In the genomic region with DNA sequence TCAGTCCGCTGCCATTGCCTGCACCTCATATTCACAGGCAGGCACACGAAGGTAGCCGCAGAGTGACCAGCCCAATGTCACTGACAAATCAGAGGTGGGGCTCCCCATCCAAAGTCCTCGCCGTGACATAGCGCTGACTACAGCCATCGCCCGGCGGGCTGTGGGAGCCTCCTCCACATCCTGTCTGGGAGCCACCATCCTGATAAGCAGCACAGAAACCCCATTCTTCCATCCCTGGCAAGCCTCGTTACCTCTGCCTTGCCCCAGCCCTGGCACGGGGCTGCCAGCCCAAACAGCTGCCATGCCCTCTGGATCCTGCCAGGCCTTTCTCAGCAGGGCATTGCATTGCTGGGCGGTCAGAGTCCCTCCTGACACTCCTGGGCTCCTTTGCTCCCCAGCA, we compare ENCODE assay signal across 1 cellular context.
TF ChIP-seq lines count a peak whose summit lies in the region.

No MANE protein-coding gene starts in this region.

TF ChIP-seq in HepG2, 621 proteins besides CTCF, POLR2A, EP300 and RAD21 (continued from another document):
- TF ChIP-seq, protein P1, sequence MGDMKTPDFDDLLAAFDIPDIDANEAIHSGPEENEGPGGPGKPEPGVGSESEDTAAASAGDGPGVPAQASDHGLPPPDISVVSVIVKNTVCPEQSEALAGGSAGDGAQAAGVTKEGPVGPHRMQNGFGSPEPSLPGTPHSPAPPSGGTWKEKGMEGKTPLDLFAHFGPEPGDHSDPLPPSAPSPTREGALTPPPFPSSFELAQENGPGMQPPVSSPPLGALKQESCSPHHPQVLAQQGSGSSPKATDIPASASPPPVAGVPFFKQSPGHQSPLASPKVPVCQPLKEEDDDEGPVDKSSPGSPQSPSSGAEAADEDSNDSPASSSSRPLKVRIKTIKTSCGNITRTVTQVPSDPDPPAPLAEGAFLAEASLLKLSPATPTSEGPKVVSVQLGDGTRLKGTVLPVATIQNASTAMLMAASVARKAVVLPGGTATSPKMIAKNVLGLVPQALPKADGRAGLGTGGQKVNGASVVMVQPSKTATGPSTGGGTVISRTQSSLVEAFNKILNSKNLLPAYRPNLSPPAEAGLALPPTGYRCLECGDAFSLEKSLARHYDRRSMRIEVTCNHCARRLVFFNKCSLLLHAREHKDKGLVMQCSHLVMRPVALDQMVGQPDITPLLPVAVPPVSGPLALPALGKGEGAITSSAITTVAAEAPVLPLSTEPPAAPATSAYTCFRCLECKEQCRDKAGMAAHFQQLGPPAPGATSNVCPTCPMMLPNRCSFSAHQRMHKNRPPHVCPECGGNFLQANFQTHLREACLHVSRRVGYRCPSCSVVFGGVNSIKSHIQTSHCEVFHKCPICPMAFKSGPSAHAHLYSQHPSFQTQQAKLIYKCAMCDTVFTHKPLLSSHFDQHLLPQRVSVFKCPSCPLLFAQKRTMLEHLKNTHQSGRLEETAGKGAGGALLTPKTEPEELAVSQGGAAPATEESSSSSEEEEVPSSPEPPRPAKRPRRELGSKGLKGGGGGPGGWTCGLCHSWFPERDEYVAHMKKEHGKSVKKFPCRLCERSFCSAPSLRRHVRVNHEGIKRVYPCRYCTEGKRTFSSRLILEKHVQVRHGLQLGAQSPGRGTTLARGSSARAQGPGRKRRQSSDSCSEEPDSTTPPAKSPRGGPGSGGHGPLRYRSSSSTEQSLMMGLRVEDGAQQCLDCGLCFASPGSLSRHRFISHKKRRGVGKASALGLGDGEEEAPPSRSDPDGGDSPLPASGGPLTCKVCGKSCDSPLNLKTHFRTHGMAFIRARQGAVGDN (CRISPR knock-in tag; IDR thresholded peaks at IDR 0.05) = peak; percentile 20
- TF ChIP-seq ZNF841 (CRISPR knock-in tag; IDR thresholded peaks at IDR 0.05; ENCODE audit: borderline replicate concordance) = no peak
- no peak for TF ChIP-seq FOXA1 (IDR thresholded peaks at IDR 0.05)
- TF ChIP-seq FOXA1 (CRISPR knock-in tag; IDR thresholded peaks at IDR 0.05) = no peak
- no peak for TF ChIP-seq ZNF891 (CRISPR knock-in tag; IDR thresholded peaks at IDR 0.05)
- TF ChIP-seq MEIS1 (CRISPR knock-in tag; IDR thresholded peaks at IDR 0.05; ENCODE audit: borderline replicate concordance) = no peak
- TF ChIP-seq ZZZ3 (CRISPR knock-in tag; IDR thresholded peaks at IDR 0.05; ENCODE audit: borderline replicate concordance) = no peak
- TF ChIP-seq SRY (CRISPR knock-in tag; IDR thresholded peaks at IDR 0.05) = no peak
- TF ChIP-seq, protein P2, sequence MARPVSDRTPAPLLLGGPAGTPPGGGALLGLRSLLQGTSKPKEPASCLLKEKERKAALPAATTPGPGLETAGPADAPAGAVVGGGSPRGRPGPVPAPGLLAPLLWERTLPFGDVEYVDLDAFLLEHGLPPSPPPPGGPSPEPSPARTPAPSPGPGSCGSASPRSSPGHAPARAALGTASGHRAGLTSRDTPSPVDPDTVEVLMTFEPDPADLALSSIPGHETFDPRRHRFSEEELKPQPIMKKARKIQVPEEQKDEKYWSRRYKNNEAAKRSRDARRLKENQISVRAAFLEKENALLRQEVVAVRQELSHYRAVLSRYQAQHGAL (CRISPR knock-in tag; IDR thresholded peaks at IDR 0.05; ENCODE audit: not compliant biosample characterization) = no peak
- TF ChIP-seq CEBPB (IDR thresholded peaks at IDR 0.05; ENCODE audit: borderline replicate concordance, low read depth, low read length) = no peak
- peak; percentile 100 for TF ChIP-seq HNRNPL (IDR thresholded peaks at IDR 0.05; ENCODE audit: low read depth, low read length)
- TF ChIP-seq, protein P3, sequence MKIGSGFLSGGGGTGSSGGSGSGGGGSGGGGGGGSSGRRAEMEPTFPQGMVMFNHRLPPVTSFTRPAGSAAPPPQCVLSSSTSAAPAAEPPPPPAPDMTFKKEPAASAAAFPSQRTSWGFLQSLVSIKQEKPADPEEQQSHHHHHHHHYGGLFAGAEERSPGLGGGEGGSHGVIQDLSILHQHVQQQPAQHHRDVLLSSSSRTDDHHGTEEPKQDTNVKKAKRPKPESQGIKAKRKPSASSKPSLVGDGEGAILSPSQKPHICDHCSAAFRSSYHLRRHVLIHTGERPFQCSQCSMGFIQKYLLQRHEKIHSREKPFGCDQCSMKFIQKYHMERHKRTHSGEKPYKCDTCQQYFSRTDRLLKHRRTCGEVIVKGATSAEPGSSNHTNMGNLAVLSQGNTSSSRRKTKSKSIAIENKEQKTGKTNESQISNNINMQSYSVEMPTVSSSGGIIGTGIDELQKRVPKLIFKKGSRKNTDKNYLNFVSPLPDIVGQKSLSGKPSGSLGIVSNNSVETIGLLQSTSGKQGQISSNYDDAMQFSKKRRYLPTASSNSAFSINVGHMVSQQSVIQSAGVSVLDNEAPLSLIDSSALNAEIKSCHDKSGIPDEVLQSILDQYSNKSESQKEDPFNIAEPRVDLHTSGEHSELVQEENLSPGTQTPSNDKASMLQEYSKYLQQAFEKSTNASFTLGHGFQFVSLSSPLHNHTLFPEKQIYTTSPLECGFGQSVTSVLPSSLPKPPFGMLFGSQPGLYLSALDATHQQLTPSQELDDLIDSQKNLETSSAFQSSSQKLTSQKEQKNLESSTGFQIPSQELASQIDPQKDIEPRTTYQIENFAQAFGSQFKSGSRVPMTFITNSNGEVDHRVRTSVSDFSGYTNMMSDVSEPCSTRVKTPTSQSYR (CRISPR knock-in tag; IDR thresholded peaks at IDR 0.05; ENCODE audit: borderline replicate concordance) = no peak
- TF ChIP-seq ETV5 (CRISPR knock-in tag; IDR thresholded peaks at IDR 0.05; ENCODE audit: borderline replicate concordance) = peak; percentile 50; the same call in 1 of the 2 replicates
- TF ChIP-seq, protein P4, sequence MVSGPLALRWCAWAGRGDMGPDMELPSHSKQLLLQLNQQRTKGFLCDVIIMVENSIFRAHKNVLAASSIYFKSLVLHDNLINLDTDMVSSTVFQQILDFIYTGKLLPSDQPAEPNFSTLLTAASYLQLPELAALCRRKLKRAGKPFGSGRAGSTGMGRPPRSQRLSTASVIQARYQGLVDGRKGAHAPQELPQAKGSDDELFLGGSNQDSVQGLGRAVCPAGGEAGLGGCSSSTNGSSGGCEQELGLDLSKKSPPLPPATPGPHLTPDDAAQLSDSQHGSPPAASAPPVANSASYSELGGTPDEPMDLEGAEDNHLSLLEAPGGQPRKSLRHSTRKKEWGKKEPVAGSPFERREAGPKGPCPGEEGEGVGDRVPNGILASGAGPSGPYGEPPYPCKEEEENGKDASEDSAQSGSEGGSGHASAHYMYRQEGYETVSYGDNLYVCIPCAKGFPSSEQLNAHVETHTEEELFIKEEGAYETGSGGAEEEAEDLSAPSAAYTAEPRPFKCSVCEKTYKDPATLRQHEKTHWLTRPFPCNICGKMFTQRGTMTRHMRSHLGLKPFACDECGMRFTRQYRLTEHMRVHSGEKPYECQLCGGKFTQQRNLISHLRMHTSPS (CRISPR knock-in tag; IDR thresholded peaks at IDR 0.05; ENCODE audit: low read depth) = peak; percentile 62; the same call in 1 of the 2 replicates
- TF ChIP-seq, protein P5, sequence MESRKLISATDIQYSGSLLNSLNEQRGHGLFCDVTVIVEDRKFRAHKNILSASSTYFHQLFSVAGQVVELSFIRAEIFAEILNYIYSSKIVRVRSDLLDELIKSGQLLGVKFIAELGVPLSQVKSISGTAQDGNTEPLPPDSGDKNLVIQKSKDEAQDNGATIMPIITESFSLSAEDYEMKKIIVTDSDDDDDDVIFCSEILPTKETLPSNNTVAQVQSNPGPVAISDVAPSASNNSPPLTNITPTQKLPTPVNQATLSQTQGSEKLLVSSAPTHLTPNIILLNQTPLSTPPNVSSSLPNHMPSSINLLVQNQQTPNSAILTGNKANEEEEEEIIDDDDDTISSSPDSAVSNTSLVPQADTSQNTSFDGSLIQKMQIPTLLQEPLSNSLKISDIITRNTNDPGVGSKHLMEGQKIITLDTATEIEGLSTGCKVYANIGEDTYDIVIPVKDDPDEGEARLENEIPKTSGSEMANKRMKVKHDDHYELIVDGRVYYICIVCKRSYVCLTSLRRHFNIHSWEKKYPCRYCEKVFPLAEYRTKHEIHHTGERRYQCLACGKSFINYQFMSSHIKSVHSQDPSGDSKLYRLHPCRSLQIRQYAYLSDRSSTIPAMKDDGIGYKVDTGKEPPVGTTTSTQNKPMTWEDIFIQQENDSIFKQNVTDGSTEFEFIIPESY (CRISPR knock-in tag; IDR thresholded peaks at IDR 0.05) = peak; percentile 94
- TF ChIP-seq SP4 (CRISPR knock-in tag; IDR thresholded peaks at IDR 0.05) = no peak
- TF ChIP-seq CCDC6 (CRISPR knock-in tag; IDR thresholded peaks at IDR 0.05) = no peak
- TF ChIP-seq SYNCRIP (IDR thresholded peaks at IDR 0.05; ENCODE audit: insufficient read depth, low read depth, low read length) = no peak
- TF ChIP-seq, protein P6, sequence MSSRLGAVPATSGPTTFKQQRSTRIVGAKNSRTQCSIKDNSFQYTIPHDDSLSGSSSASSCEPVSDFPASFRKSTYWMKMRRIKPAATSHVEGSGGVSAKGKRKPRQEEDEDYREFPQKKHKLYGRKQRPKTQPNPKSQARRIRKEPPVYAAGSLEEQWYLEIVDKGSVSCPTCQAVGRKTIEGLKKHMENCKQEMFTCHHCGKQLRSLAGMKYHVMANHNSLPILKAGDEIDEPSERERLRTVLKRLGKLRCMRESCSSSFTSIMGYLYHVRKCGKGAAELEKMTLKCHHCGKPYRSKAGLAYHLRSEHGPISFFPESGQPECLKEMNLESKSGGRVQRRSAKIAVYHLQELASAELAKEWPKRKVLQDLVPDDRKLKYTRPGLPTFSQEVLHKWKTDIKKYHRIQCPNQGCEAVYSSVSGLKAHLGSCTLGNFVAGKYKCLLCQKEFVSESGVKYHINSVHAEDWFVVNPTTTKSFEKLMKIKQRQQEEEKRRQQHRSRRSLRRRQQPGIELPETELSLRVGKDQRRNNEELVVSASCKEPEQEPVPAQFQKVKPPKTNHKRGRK (CRISPR knock-in tag; IDR thresholded peaks at IDR 0.05) = no peak
- TF ChIP-seq XRCC5 (optimal IDR thresholded peaks at IDR 0.05; ENCODE audit: low read length) = peak; percentile 40
- no peak for TF ChIP-seq TOPORS (CRISPR knock-in tag; IDR thresholded peaks at IDR 0.05)
- TF ChIP-seq FOXC1 (CRISPR knock-in tag; IDR thresholded peaks at IDR 0.05; ENCODE audit: borderline replicate concordance) = no peak
- TF ChIP-seq MXD4 (CRISPR knock-in tag; IDR thresholded peaks at IDR 0.05) = no peak
- TF ChIP-seq MAFF (IDR thresholded peaks at IDR 0.05; ENCODE audit: low read depth, low read length) = no peak
- TF ChIP-seq PTBP1 (IDR thresholded peaks at IDR 0.05; ENCODE audit: low read depth, low read length, poor library complexity, severe bottlenecking) = no peak
- TF ChIP-seq, protein P7, sequence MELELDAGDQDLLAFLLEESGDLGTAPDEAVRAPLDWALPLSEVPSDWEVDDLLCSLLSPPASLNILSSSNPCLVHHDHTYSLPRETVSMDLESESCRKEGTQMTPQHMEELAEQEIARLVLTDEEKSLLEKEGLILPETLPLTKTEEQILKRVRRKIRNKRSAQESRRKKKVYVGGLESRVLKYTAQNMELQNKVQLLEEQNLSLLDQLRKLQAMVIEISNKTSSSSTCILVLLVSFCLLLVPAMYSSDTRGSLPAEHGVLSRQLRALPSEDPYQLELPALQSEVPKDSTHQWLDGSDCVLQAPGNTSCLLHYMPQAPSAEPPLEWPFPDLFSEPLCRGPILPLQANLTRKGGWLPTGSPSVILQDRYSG (CRISPR knock-in tag; IDR thresholded peaks at IDR 0.05) = no peak
- no peak for TF ChIP-seq ZFY (CRISPR knock-in tag; IDR thresholded peaks at IDR 0.05)
- TF ChIP-seq, protein P8, sequence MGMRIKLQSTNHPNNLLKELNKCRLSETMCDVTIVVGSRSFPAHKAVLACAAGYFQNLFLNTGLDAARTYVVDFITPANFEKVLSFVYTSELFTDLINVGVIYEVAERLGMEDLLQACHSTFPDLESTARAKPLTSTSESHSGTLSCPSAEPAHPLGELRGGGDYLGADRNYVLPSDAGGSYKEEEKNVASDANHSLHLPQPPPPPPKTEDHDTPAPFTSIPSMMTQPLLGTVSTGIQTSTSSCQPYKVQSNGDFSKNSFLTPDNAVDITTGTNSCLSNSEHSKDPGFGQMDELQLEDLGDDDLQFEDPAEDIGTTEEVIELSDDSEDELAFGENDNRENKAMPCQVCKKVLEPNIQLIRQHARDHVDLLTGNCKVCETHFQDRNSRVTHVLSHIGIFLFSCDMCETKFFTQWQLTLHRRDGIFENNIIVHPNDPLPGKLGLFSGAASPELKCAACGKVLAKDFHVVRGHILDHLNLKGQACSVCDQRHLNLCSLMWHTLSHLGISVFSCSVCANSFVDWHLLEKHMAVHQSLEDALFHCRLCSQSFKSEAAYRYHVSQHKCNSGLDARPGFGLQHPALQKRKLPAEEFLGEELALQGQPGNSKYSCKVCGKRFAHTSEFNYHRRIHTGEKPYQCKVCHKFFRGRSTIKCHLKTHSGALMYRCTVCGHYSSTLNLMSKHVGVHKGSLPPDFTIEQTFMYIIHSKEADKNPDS (CRISPR knock-in tag; IDR thresholded peaks at IDR 0.05) = no peak
TF ChIP-seq in HepG2: peak in this region for 7.
